Comparison of ENCODE assay signal across 27 cellular contexts in the genomic region with DNA sequence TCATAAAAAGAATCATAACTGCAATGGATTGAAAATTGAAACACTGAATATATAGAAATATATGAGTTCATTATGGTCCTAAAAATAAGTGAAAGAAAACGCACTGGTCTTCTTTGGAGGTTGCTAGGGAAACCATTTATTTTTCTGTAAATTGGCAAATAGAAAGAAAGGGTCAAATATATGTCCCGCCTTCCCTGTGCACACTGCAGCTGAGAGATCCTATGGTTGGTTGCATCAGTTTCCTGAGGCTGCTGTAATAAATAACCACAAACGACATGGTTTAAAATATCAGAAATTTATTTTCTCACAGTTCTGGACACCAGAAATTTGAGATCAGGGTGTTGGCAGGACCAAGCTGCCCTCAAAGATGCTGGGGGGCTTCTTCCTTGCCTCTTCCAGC. TPM values are rescaled to one million over a fixed set of nuclear protein-coding genes. Genes with fewer than 3 reads are reported as not detected.
"Had no signal": no experiment of that assay in that cellular context is flagged by ENCODE, and none has a peak within 500 bp of the region (broad histone marks: within the 10 kb centered on the region; RNA-seq: fewer than 3 reads in every experiment).

No MANE protein-coding gene starts in this region.

- H3K36me3 ChIP-seq: cardiac muscle cell, heart left ventricle, neural progenitor cell, uterus had no signal

- H3K4me3 ChIP-seq: body of pancreas, cardiac muscle cell, heart left ventricle, neural progenitor cell, testis, uterus had no signal

- H3K4me2 ChIP-seq: neural progenitor cell had no signal

- DNase-seq: activated CD4-positive, alpha-beta memory T cell treated with anti-CD3 and anti-CD28 coated beads, Interleukin-2, amount 10 ng/mL, durations not matched to agents 7 days and 5 days; activated CD4-positive, alpha-beta T cell treated with anti-CD3 and anti-CD28 coated beads, Interleukin-2, amount 10 ng/mL, durations not matched to agents 24 days and 14 days; activated CD8-positive, alpha-beta memory T cell treated with anti-CD3 and anti-CD28 coated beads, Interleukin-2, amount 10 ng/mL, durations not matched to agents 7 days and 5 days; activated gamma-delta T cell; activated naive CD4-positive, alpha-beta T cell treated with anti-CD3 and anti-CD28 coated beads, Interleukin-2, amount 50 U/mL, for 16 hours; activated naive CD8-positive, alpha-beta T cell treated with anti-CD3 and anti-CD28 coated beads, Interleukin-2, amount 50 U/mL, for 24 hours; activated T-cell treated with anti-CD3 and anti-CD28 coated beads for 4 hours; body of pancreas; heart left ventricle; left ventricle myocardium superior; mammary epithelial cell; naive thymus-derived CD8-positive, alpha-beta T cell; stimulated activated CD4-positive, alpha-beta T cell treated with anti-CD3 and anti-CD28 coated beads, Interleukin-2, amount 100 ng/mL, for 48 hours; stimulated activated naive CD4-positive, alpha-beta T cell; testis; trophoblast cell; uterus had no signal

- H3K9ac ChIP-seq: neural progenitor cell had no signal

- H3K4me1 ChIP-seq: body of pancreas, neural progenitor cell, testis, uterus had no signal

- ATAC-seq: activated CD4-positive, CD25-positive, alpha-beta regulatory T cell treated with anti-CD3 and anti-CD28 coated beads, Interleukin-2, amount 50 U/mL, for 24 hours; activated CD8-positive, alpha-beta memory T cell treated with anti-CD3 and anti-CD28 coated beads, Interleukin-2, amount 10 ng/mL, durations not matched to agents 7 days and 5 days; activated naive CD8-positive, alpha-beta T cell treated with anti-CD3 and anti-CD28 coated beads, Interleukin-2, amount 50 U/mL, for 24 hours; body of pancreas; heart left ventricle; left ventricle myocardium superior; naive thymus-derived CD8-positive, alpha-beta T cell had no signal

- H3K27me3 ChIP-seq: body of pancreas, cardiac muscle cell, heart left ventricle, neural progenitor cell, testis, uterus had no signal

- H3K27ac ChIP-seq: body of pancreas, cardiac muscle cell, heart left ventricle, neural progenitor cell, testis, uterus, VCaP had no signal

- H3K9me3 ChIP-seq: body of pancreas, testis, uterus had no signal

RNA-seq across cellular contexts. Expression of a gene that starts 35.0 kb away (rescaled TPM):
- total RNA-seq: body of pancreas, cardiac muscle cell, cerebellum, epithelial cell of proximal tubule, fibroblast of villous mesenchyme, heart left ventricle, left ventricle myocardium superior, mesothelial cell of epicardium, osteoblast, progenitor cell of endocrine pancreas, uterus had no signal
- polyA plus RNA-seq: cardiac muscle cell, heart left ventricle had no signal

RNA-seq across cellular contexts. Expression of a gene that starts 45.6 kb away (rescaled TPM):
- total RNA-seq: activated CD4-positive, alpha-beta memory T cell treated with anti-CD3 and anti-CD28 coated beads, Interleukin-2, amount 10 ng/mL, durations not matched to agents 7 days and 5 days; activated CD4-positive, alpha-beta T cell treated with anti-CD3 and anti-CD28 coated beads, Interleukin-2, amount 10 ng/mL, durations not matched to agents 24 days and 14 days; activated CD8-positive, alpha-beta memory T cell treated with anti-CD3 and anti-CD28 coated beads, Interleukin-2, amount 10 ng/mL, durations not matched to agents 7 days and 5 days; body of pancreas; cardiac muscle cell; cerebellum; epithelial cell of proximal tubule; fibroblast of villous mesenchyme; left ventricle myocardium superior; mammary epithelial cell; mesothelial cell of epicardium; naive thymus-derived CD8-positive, alpha-beta T cell; osteoblast; progenitor cell of endocrine pancreas; uterus had no signal
- polyA plus RNA-seq: cardiac muscle cell, mammary epithelial cell had no signal
